8 cellular contexts compared by ENCODE assay signal in genomic region chr17:63550816-63551639, GRCh38. TPM values are rescaled to one million over a fixed set of nuclear protein-coding genes. Genes with fewer than 3 reads are reported as not detected.
DNase-seq lines count a peak whose midpoint lies in the region; ATAC-seq and TF ChIP-seq lines count a peak whose summit lies in the region.

No MANE protein-coding gene starts in this region.

- H3K4me3 ChIP-seq in AG04450 (ENCODE audit: low read depth, low read length) = peak overlapping the region; percentile 96
- peak overlapping the region; percentile 82 for H3K4me3 ChIP-seq in GM12875 (ENCODE audit: low read depth, low read length)
- H3K4me3 ChIP-seq in endodermal cell (ENCODE audit: low read length) = peak overlapping the region; percentile 98
- peak overlapping the region; percentile 78 to 91 for H3K4me3 ChIP-seq in muscle layer of colon (ENCODE audit: low read depth in 1 of 2, low read length in 2 of 2)

- H3K27ac Mint-ChIP-seq in T-helper 17 cell = peak overlapping the region; percentile 97
- H3K27ac Mint-ChIP-seq in endodermal cell = peak overlapping the region; percentile 98

- H3K36me3 ChIP-seq in endodermal cell (ENCODE audit: control insufficient read depth, insufficient read depth, low read length) (peaks cover 4% of the 10 kb centered on the region), muscle layer of colon (ENCODE audit: insufficient read depth, low read length) (no peaks in the 10 kb centered on the region)

- H3K9me3 ChIP-seq in AG04450 (ENCODE audit: control insufficient read depth, insufficient read depth, low read length) = peaks cover 4% of the 10 kb centered on the region; the same call in 1 of the 2 replicates
- no peaks in the 10 kb centered on the region for H3K9me3 ChIP-seq in T-helper 17 cell (ENCODE audit: control insufficient read depth, low read length, poor library complexity, severe bottlenecking)
- no peaks in the 10 kb centered on the region for H3K9me3 ChIP-seq in endodermal cell (ENCODE audit: control insufficient read depth, low read length)
- no peaks in the 10 kb centered on the region for H3K9me3 ChIP-seq in muscle layer of colon (ENCODE audit: low read length)

- H3K27me3 Mint-ChIP-seq in T-helper 17 cell (no peaks in the 10 kb centered on the region), endodermal cell (ENCODE audit: insufficient read depth) (no peaks in the 10 kb centered on the region)

- H3K4me1 ChIP-seq in endodermal cell (ENCODE audit: control insufficient read depth, insufficient read depth, low read length) (peaks cover 3% of the 10 kb centered on the region), muscle layer of colon (ENCODE audit: insufficient read depth, low read length) (peaks cover 43% of the 10 kb centered on the region)

- POLR2A ChIA-PET in AG04450 (lab: Yijun Ruan, JAX) = interaction anchor here (0.6 to 0.8 kb wide), 2 partner anchors 21 to 36 kb away, joined by 3 read pairs; no protein-coding TSS in a partner anchor

- ATAC-seq in T-helper 17 cell (no peak), HG03457 (IDR thresholded peaks at IDR 0.05; ENCODE audit: unreplicated experiment) (no peak)

- CTCF ChIA-PET in AG04450 (lab: Charles Lee) = interaction anchor here (0.6 to 2.3 kb wide), 4 partner anchors 61 to 125 kb away, joined by 4 to 7 read pairs (median 7); no protein-coding TSS in a partner anchor

- 1 to 2% methylated on average over 21 to 28 of the region's 32 CpGs for WGBS in endodermal cell (ENCODE audit: insufficient coverage in 1 of 2, insufficient read length in 1 of 2), 2 experiments

- H3K4me1 Mint-ChIP-seq in T-helper 17 cell = peaks cover 34% of the 10 kb centered on the region
- peaks cover 25% of the 10 kb centered on the region for H3K4me1 Mint-ChIP-seq in endodermal cell

- H3K36me3 Mint-ChIP-seq in T-helper 17 cell (ENCODE audit: low read depth) (peaks cover 5% of the 10 kb centered on the region), endodermal cell (ENCODE audit: low read depth) (peaks cover 12% of the 10 kb centered on the region)

- no peak for TF ChIP-seq CTCF in AG04450 (IDR thresholded peaks at IDR 0.05; ENCODE audit: low read depth, low read length)
- no peak for TF ChIP-seq CTCF in GM12875 (IDR thresholded peaks at IDR 0.05; ENCODE audit: borderline replicate concordance, insufficient read depth, low read depth, low read length)
- no peak for TF ChIP-seq CTCF in endodermal cell (conservative IDR thresholded peaks at IDR 0.05)

- H3K27ac ChIP-seq in AG04450 (ENCODE audit: low read depth, low read length) (peak overlapping the region; percentile 89), endodermal cell (ENCODE audit: low read depth, low read length) (peak overlapping the region; percentile 74), muscle layer of colon (ENCODE audit: low read depth, low read length) (peak overlapping the region; percentile 92)

- DNase-seq in AG04450 (ENCODE audit: low read depth, low spot score) (no peak), Kasumi-1 (lab: John Stamatoyannopoulos, UW) (peak; percentile 63 to 72), T-helper 17 cell (no peak), endodermal cell (peak; percentile 83), 8988T (no peak)

- H3K9ac ChIP-seq in endodermal cell (ENCODE audit: extremely low read depth, low read length, poor library complexity, severe bottlenecking) (peak overlapping the region; percentile 84), muscle layer of colon (ENCODE audit: low read length) (peak overlapping the region; percentile 64)

- H3K27me3 ChIP-seq in AG04450 (ENCODE audit: control insufficient read depth, insufficient read depth, low read length) (no peaks in the 10 kb centered on the region), endodermal cell (ENCODE audit: control insufficient read depth, insufficient read depth, low read length, poor library complexity, severe bottlenecking) (no peaks in the 10 kb centered on the region), muscle layer of colon (ENCODE audit: control insufficient read depth in 1 of 2, insufficient read depth in 2 of 2, low read length in 2 of 2) (no peaks in the 10 kb centered on the region)

- H3K4me3 Mint-ChIP-seq in T-helper 17 cell (peak overlapping the region; percentile 96), endodermal cell (peak overlapping the region; percentile 95)

- no peaks in the 10 kb centered on the region for H3K9me3 Mint-ChIP-seq in endodermal cell

RNA-seq across cellular contexts. Expression of gene DCAF7, which starts 0.8 kb away (rescaled TPM):
- polyA plus RNA-seq in AG04450 (2011; rRNA removed) = 50.4 and 52.7 TPM in 2 replicates
- polyA minus RNA-seq in AG04450 (2011; rRNA and poly(A)+ RNA removed) = 85.2 and 110 TPM in 2 replicates
- total RNA-seq in T-helper 17 cell (10 to 100 TPM; 36.4 to 39.0 TPM), endodermal cell (100 to 1,000 TPM in 1 of 2 donors, 10 to 100 TPM in 1; 96.0 to 114 TPM)
- polyA plus RNA-seq in endodermal cell (2013, experiment 1 of 2) = 105 TPM
- 92.5 TPM for polyA plus RNA-seq in endodermal cell (2013, experiment 2 of 2)

RNA-seq across cellular contexts. Expression of gene KCNH6, which starts 27.9 kb away (rescaled TPM):
- 0.04 and 0.06 TPM in 2 replicates for polyA plus RNA-seq in AG04450 (2011; rRNA removed)
- polyA minus RNA-seq in AG04450 (2011; rRNA and poly(A)+ RNA removed) = not detected in 2 replicates
- total RNA-seq in T-helper 17 cell (not detected), endodermal cell (under 1 TPM; 0.79 to 0.95 TPM)
- 0.46 TPM for polyA plus RNA-seq in endodermal cell (2013, experiment 1 of 2)
- polyA plus RNA-seq in endodermal cell (2013, experiment 2 of 2) = 0.29 TPM

RNA-seq across cellular contexts. Expression of gene TACO1, which starts 49.7 kb away (rescaled TPM):
- 23.1 and 23.2 TPM in 2 replicates for polyA plus RNA-seq in AG04450 (2011; rRNA removed)
- 17.3 and 18.8 TPM in 2 replicates for polyA minus RNA-seq in AG04450 (2011; rRNA and poly(A)+ RNA removed)
- total RNA-seq in T-helper 17 cell = 10 to 100 TPM; 11.0 to 11.8 TPM
- total RNA-seq in endodermal cell = 10 to 100 TPM; 19.6 to 20.3 TPM
- polyA plus RNA-seq in endodermal cell (2013, experiment 1 of 2) = 17.6 TPM
- polyA plus RNA-seq in endodermal cell (2013, experiment 2 of 2) = 21.2 TPM

Comparison
In these comparisons a context has a peak if more than half of its experiments do, and no peak if none do; other contexts are left out.
1. DNase-seq: peak in Kasumi-1 (2 of 2) and endodermal cell (single experiment); none in AG04450 (single experiment), T-helper 17 cell (0 of 3) and 8988T (single experiment).
2. Peak in every context shown above with its lines, with median percentiles within 50 percentile points of each other: H3K27ac ChIP-seq and H3K4me3 ChIP-seq.